ENCODE assay signal across 1 cellular context in genomic region chr6:43954311-43955131, GRCh38.
TF ChIP-seq lines count a peak whose summit lies in the region.

No MANE protein-coding gene starts in this region.

TF ChIP-seq in HepG2, 621 proteins besides CTCF, POLR2A, EP300 and RAD21 (continued from another document and continues in another):
- TF ChIP-seq ARID5B (CRISPR knock-in tag; IDR thresholded peaks at IDR 0.05), result peak; percentile 84
- peak; percentile 14; the same call in 1 of the 2 replicates for TF ChIP-seq FOXA3 (CRISPR knock-in tag; IDR thresholded peaks at IDR 0.05)
- TF ChIP-seq U2AF1 (optimal IDR thresholded peaks at IDR 0.05; ENCODE audit: low read depth, low read length), result no peak
- TF ChIP-seq LRRFIP1 (CRISPR knock-in tag; conservative IDR thresholded peaks at IDR 0.05), result no peak
- no peak for TF ChIP-seq ZNF768 (CRISPR knock-in tag; IDR thresholded peaks at IDR 0.05)
- no peak for TF ChIP-seq PBX2 (CRISPR knock-in tag; IDR thresholded peaks at IDR 0.05)
- peak; percentile 29; the same call in 1 of the 2 replicates for TF ChIP-seq IKZF5 (CRISPR knock-in tag; IDR thresholded peaks at IDR 0.05)
- TF ChIP-seq MXD4 (CRISPR knock-in tag; IDR thresholded peaks at IDR 0.05), result peak; percentile 58
- TF ChIP-seq HOXA3 (CRISPR knock-in tag; IDR thresholded peaks at IDR 0.05), result peak; percentile 79; the same call in 1 of the 2 replicates
- TF ChIP-seq ZNF850 (CRISPR knock-in tag; conservative IDR thresholded peaks at IDR 0.05), result 0 out of 2 replicates have a peak, but pooled peaks have one; percentile 36
- TF ChIP-seq ZNF205 (CRISPR knock-in tag; IDR thresholded peaks at IDR 0.05), result 0 out of 2 replicates have a peak, but pooled peaks have one; percentile 25
- TF ChIP-seq ATF1 (CRISPR knock-in tag; IDR thresholded peaks at IDR 0.05), result peak; percentile 75
- peak; percentile 83; the same call in 1 of the 2 replicates for TF ChIP-seq SPEN (CRISPR knock-in tag; IDR thresholded peaks at IDR 0.05; ENCODE audit: low read depth)
- peak; percentile 64; the same call in 1 of the 2 replicates for TF ChIP-seq TFE3 (CRISPR knock-in tag; IDR thresholded peaks at IDR 0.05)
- peak; percentile 23 for TF ChIP-seq ARID4A (CRISPR knock-in tag; IDR thresholded peaks at IDR 0.05; ENCODE audit: borderline replicate concordance)
- TF ChIP-seq SAFB2 (CRISPR knock-in tag; IDR thresholded peaks at IDR 0.05; ENCODE audit: borderline replicate concordance, low read depth), result 0 out of 2 replicates have a peak, but pooled peaks have one; percentile 13
- peak; percentile 94 for TF ChIP-seq ZBTB38 (CRISPR knock-in tag; IDR thresholded peaks at IDR 0.05)
- no peak for TF ChIP-seq YEATS2 (CRISPR knock-in tag; IDR thresholded peaks at IDR 0.05; ENCODE audit: borderline replicate concordance)
- TF ChIP-seq RERE (CRISPR knock-in tag; IDR thresholded peaks at IDR 0.05; ENCODE audit: low read depth), result no peak
- 0 out of 2 replicates have a peak, but pooled peaks have one; percentile 19 for TF ChIP-seq ZBTB21 (CRISPR knock-in tag; IDR thresholded peaks at IDR 0.05)
- TF ChIP-seq MED1 (CRISPR knock-in tag; IDR thresholded peaks at IDR 0.05), result peak; percentile 98
- peak; percentile 59; the same call in 1 of the 2 replicates for TF ChIP-seq ZHX2 (IDR thresholded peaks at IDR 0.05; ENCODE audit: low read depth)
- TF ChIP-seq ZHX2 (CRISPR knock-in tag; IDR thresholded peaks at IDR 0.05; ENCODE audit: borderline replicate concordance), result no peak
- peak; percentile 79 for TF ChIP-seq ELF3 (CRISPR knock-in tag; IDR thresholded peaks at IDR 0.05)
- TF ChIP-seq IRF2 (CRISPR knock-in tag; IDR thresholded peaks at IDR 0.05), result peak; percentile 64
